10 cellular contexts compared by ENCODE assay signal in the genomic region with DNA sequence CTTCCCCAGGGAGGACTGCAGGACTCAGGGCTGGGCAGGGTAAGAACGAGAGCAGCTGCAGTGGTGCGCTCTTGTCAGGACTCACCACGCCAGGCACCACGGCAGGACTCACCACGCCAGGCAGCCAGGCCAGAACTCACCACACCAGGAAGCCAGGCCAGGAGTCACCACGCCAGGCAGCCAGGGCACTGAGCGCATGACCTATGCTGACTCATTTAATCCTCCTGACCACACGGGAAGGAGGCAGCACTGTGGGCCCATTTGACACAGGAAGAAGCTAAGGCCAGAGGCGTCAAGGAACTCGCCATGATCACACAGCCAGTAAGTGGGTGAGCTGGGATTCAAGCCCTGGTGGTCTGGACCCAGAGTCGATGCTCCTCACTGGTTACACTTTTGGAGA.
DNase-seq lines count a peak whose midpoint lies in the region; ATAC-seq and TF ChIP-seq lines count a peak whose summit lies in the region.
"Had no signal": no experiment of that assay in that cellular context is flagged by ENCODE, and none has a peak within 500 bp of the region (broad histone marks: within the 10 kb centered on the region; RNA-seq: fewer than 3 reads in every experiment).

No MANE protein-coding gene starts in this region.

- no peak overlapping the region for H3K9ac ChIP-seq in mammary epithelial cell (ENCODE audit: insufficient read depth, low read length)

- no peaks in the 10 kb centered on the region for H3K79me2 ChIP-seq in mammary epithelial cell (ENCODE audit: insufficient read depth, low read length)

- H3K27ac ChIP-seq in mammary epithelial cell (ENCODE audit: insufficient read depth, low read depth, low read length) = no peak overlapping the region

- CTCF ChIA-PET in mammary epithelial cell (lab: Charles Lee; ENCODE audit: low non-redundant PET) = no interaction called here

- no peaks in the 10 kb centered on the region for H3K27me3 ChIP-seq in mammary epithelial cell (ENCODE audit: insufficient read depth, low read length)

- no peak overlapping the region for H3K4me2 ChIP-seq in mammary epithelial cell (ENCODE audit: insufficient read depth, low read depth, low read length)

- no peaks in the 10 kb centered on the region for H4K20me1 ChIP-seq in mammary epithelial cell (ENCODE audit: insufficient read depth, low read length)

- H3K9me3 ChIP-seq in mammary epithelial cell (replicated peaks; ENCODE audit: insufficient read depth, low read length) = no peaks in the 10 kb centered on the region

- ATAC-seq in HG03460 (IDR thresholded peaks at IDR 0.05; ENCODE audit: unreplicated experiment) (no peak), GM21526 (IDR thresholded peaks at IDR 0.05; ENCODE audit: low FRiP score, unreplicated experiment) (no peak), GM19397 (IDR thresholded peaks at IDR 0.05; ENCODE audit: unreplicated experiment) (no peak)

- intact Hi-C loops in mammary epithelial cell (cut with micrococcal nuclease) = loop anchor here (10.0 kb wide), 1 partner anchor 576 kb away; a partner anchor contains a TSS

- dilution Hi-C loops in mammary epithelial cell (cut with HindIII; ENCODE audit: low sequenced_read_pairs) = no loop called here

- no TSS peak for BruUV-seq in mammary epithelial cell (replicated peaks; lab: Mats Ljungman, UMichigan)

- TF ChIP-seq CTCF in mammary epithelial cell (conservative IDR thresholded peaks at IDR 0.05 in 1 of 2, IDR thresholded peaks at IDR 0.05 in 1 of 2; ENCODE audit: extremely low read depth in 1 of 2, insufficient read depth in 1 of 2, low read depth in 1 of 2, low read length in 2 of 2) = no peak

- no peak overlapping the region for H2AFZ ChIP-seq in mammary epithelial cell (ENCODE audit: low read depth, low read length)

- DNase-seq in ELR (ENCODE audit: low read depth) (peak; percentile 99), NCI-H226 (peak; percentile 66), mammary epithelial cell (peak; percentile 14), non-pigmented ciliary epithelial cell (ENCODE audit: low read depth) (peak; percentile 46), cortex of kidney (lab: John Stamatoyannopoulos, UW) (no peak)
- DNase-seq: RPMI8226 had no signal

- no peaks in the 10 kb centered on the region for H3K36me3 ChIP-seq in mammary epithelial cell (ENCODE audit: insufficient read depth, low read length)

- 73% methylated on average over 11 of the region's 11 CpGs for WGBS in mammary epithelial cell (ENCODE audit: low coverage, missing lambda C conversion rate)

- H3K4me3 ChIP-seq in mammary epithelial cell (replicated peaks in 1 of 3; ENCODE audit: insufficient read depth in 1 of 3, low read depth in 2 of 3, low read length in 3 of 3) = no peak overlapping the region
- H3K4me3 ChIP-seq: lung had no signal

- no peaks in the 10 kb centered on the region for H3K4me1 ChIP-seq in mammary epithelial cell (ENCODE audit: insufficient read depth, low read length)

- in situ Hi-C loops in mammary epithelial cell (cut with MboI; ENCODE audit: low sequenced_read_pairs in 2 of 2) = no loop called here
